8 cellular contexts compared by ENCODE assay signal in genomic region chr4:55546633-55547460, GRCh38. TPM values are rescaled to one million over a fixed set of nuclear protein-coding genes. Genes with fewer than 3 reads are reported as not detected.
A peak's percentile ranks its signal among the peaks of the same experiment; 100 is the strongest.
DNase-seq lines count a peak whose midpoint lies in the region; ATAC-seq, FAIRE-seq and TF ChIP-seq lines count a peak whose summit lies in the region.

TSS of gene CLOCK (minus strand) at chr4:55546909. CDS start at chr4:55482785, 64,124 bp downstream.

- peak within 1 kb of the TSS; percentile 52 for H3K27ac Mint-ChIP-seq in Calu3 (ENCODE audit: unreplicated experiment)
- H3K27ac Mint-ChIP-seq in endothelial cell (ENCODE audit: unreplicated experiment): peak within 1 kb of the TSS; percentile 95

- H3K27me3 Mint-ChIP-seq in Calu3 (ENCODE audit: unreplicated experiment): no peaks in the 10 kb centered on the region
- peaks cover 12% of the 10 kb centered on the region for H3K27me3 Mint-ChIP-seq in endothelial cell (ENCODE audit: unreplicated experiment)

- H3K36me3 Mint-ChIP-seq in Calu3 (ENCODE audit: insufficient read depth, unreplicated experiment) (peaks cover 25% of the 10 kb centered on the region), endothelial cell (ENCODE audit: low read depth, unreplicated experiment) (peaks cover 3% of the 10 kb centered on the region)

- H3K4me1 Mint-ChIP-seq in Calu3 (ENCODE audit: low read depth, unreplicated experiment) (peaks cover 38% of the 10 kb centered on the region), endothelial cell (ENCODE audit: unreplicated experiment) (peaks cover 22% of the 10 kb centered on the region)

- DNase-seq in Calu3 (peak; percentile 79), HTR-8/SVneo (ENCODE audit: insufficient read length, low spot score) (peak; percentile 57), NOMO-1 (lab: John Stamatoyannopoulos, UW; ENCODE audit: unreplicated experiment in 2 of 2) (peak; percentile 72 to 83), endothelial cell (ENCODE audit: low spot score) (peak; percentile 89), midbrain (lab: John Stamatoyannopoulos, UW) (peak; percentile 92)
- DNase-seq in activated CD8-positive, alpha-beta memory T cell treated with anti-CD3 and anti-CD28 coated beads, Interleukin-2, amount 50 U/mL, for 4 hours: peak; percentile 84
- DNase-seq in stimulated activated CD8-positive, alpha-beta memory T cell treated with anti-CD3 and anti-CD28 coated beads, Interleukin-2, amount 100 ng/mL, for 1 hour (ENCODE audit: low read depth in 2 of 2): peak; percentile 67 to 69

- ATAC-seq in GM21367 (IDR thresholded peaks at IDR 0.05; ENCODE audit: unreplicated experiment): peak; percentile 65

- no TSS peak for BruUV-seq in Calu3 (replicated peaks; lab: Mats Ljungman, UMichigan)

- intact Hi-C loops in Calu3 (cut with micrococcal nuclease; ENCODE audit: unreplicated experiment): loop anchor here (5.0 kb wide), 3 partner anchors 185 to 320 kb away; partner anchors contain the start of gene SRD5A3

- peak within 1 kb of the TSS; percentile 79 for H3K4me3 Mint-ChIP-seq in Calu3 (ENCODE audit: low read depth, unreplicated experiment)
- peak within 1 kb of the TSS; percentile 96 for H3K4me3 Mint-ChIP-seq in endothelial cell (ENCODE audit: unreplicated experiment)

- CTCF ChIA-PET in Calu3 (lab: Charles Lee): interaction anchor here (0.8 to 1.1 kb wide), 4 partner anchors 22 to 362 kb away, joined by 3 read pairs; no protein-coding TSS in a partner anchor

- FAIRE-seq in HTR-8/SVneo (lab: Jason Lieb, UNC): no peak

- H3K9me3 Mint-ChIP-seq in Calu3 (ENCODE audit: low read depth, unreplicated experiment): no peaks in the 10 kb centered on the region
- no peaks in the 10 kb centered on the region for H3K9me3 Mint-ChIP-seq in endothelial cell (ENCODE audit: unreplicated experiment)

- TF ChIP-seq CTCF in Calu3 (IDR thresholded peaks at IDR 0.05; ENCODE audit: unreplicated experiment): peak; percentile 20
- TF ChIP-seq CTCF in endothelial cell (IDR thresholded peaks at IDR 0.05; ENCODE audit: unreplicated experiment): peak; percentile 79

RNA-seq across cellular contexts. Expression of gene CLOCK, which starts in this region (rescaled TPM):
- total RNA-seq in Calu3 (2022) (13.3 and 16.2 TPM in 2 replicates), endothelial cell (ENCODE audit: unreplicated experiment) (29.6 TPM)

Comparison
In these comparisons a context has a peak if more than half of its experiments do, and no peak if none do; other contexts are left out.
1. Peak in every context shown above with its lines: DNase-seq and ATAC-seq.